Comparison of ENCODE assay signal across 18 cellular contexts in the genomic region with DNA sequence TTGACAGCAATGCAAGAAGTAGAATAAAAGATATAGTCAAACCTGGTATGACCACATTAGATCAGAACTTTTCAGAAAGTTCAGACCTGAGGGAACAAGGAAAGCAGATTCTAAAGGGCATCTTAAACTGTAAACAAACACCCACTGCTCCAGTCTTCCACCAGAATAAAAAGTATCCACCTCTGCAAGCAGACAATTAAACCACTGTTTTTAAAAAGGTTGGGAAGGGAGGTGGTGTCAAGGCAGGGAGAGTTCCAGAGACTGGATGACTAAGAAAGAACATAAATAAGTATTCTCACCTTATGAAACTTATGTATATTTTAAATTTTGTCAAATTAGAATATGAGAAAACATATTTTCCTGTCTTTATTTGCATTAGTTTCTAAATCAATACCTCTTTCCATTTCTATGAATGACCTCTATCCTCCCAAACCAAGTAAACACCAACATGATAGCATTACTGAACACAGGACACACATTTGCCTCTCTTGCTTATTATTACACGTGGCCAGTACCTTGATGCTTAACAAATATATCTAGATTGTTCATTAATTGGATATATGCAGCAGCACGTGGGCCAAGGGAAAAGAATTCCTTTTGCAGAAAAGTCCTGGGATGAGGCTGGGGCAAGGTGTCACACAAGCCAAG.
"Had no signal": no experiment of that assay in that cellular context is flagged by ENCODE, and none has a peak within 500 bp of the region (broad histone marks: within the 10 kb centered on the region; RNA-seq: fewer than 3 reads in every experiment).

No MANE protein-coding gene starts in this region.

- H3K4me3 Mint-ChIP-seq: activated CD4-positive, alpha-beta memory T cell treated with anti-CD3 and anti-CD28 coated beads, Interleukin-2, amount 10 ng/mL, durations not matched to agents 7 days and 5 days; activated CD4-positive, alpha-beta T cell treated with anti-CD3 and anti-CD28 coated beads for 36 hours; activated naive CD4-positive, alpha-beta T cell treated with anti-CD3 and anti-CD28 coated beads, Interleukin-2, amount 10 ng/mL, durations not matched to agents 7 days and 5 days; brain; endodermal cell; nephron; stimulated activated naive CD8-positive, alpha-beta T cell treated with anti-CD3 and anti-CD28 coated beads, Interleukin-15, amount 100 ng/mL, for 72 hours had no signal

- H3K36me3 ChIP-seq: thoracic aorta, uterus, WERI-Rb-1 had no signal

- H3K4me3 ChIP-seq: thoracic aorta, uterus had no signal

- H3K27me3 Mint-ChIP-seq: activated CD4-positive, alpha-beta memory T cell treated with anti-CD3 and anti-CD28 coated beads, Interleukin-2, amount 10 ng/mL, durations not matched to agents 7 days and 5 days; activated CD4-positive, alpha-beta T cell treated with anti-CD3 and anti-CD28 coated beads for 36 hours; activated naive CD4-positive, alpha-beta T cell treated with anti-CD3 and anti-CD28 coated beads, Interleukin-2, amount 10 ng/mL, durations not matched to agents 7 days and 5 days; brain; stimulated activated naive CD8-positive, alpha-beta T cell treated with anti-CD3 and anti-CD28 coated beads, Interleukin-15, amount 100 ng/mL, for 72 hours had no signal

- H3K27me3 ChIP-seq: uterus had no signal

- H3K4me1 Mint-ChIP-seq: activated naive CD4-positive, alpha-beta T cell treated with anti-CD3 and anti-CD28 coated beads, Interleukin-2, amount 10 ng/mL, durations not matched to agents 7 days and 5 days; nephron had no signal

- H3K4me1 ChIP-seq: uterus had no signal

- H3K9me3 Mint-ChIP-seq: activated CD4-positive, alpha-beta memory T cell treated with anti-CD3 and anti-CD28 coated beads, Interleukin-2, amount 10 ng/mL, durations not matched to agents 7 days and 5 days; activated naive CD4-positive, alpha-beta T cell treated with anti-CD3 and anti-CD28 coated beads, Interleukin-2, amount 10 ng/mL, durations not matched to agents 7 days and 5 days; activated T-helper 2 cell treated with anti-CD3 and anti-CD28 coated beads, Interferon-gamma antibody, Interleukin-2, Interleukin-4, amounts not matched to agents 10 μg/mL and 5 μg/mL and 100 μg/mL, durations not matched to agents 14 hours and 24 hours and 36 hours; endodermal cell; nephron; stimulated activated naive CD8-positive, alpha-beta T cell treated with anti-CD3 and anti-CD28 coated beads, Interleukin-15, amount 100 ng/mL, for 72 hours had no signal

- ATAC-seq: activated CD4-positive, alpha-beta T cell treated with anti-CD3 and anti-CD28 coated beads for 36 hours; stimulated activated naive CD8-positive, alpha-beta T cell treated with anti-CD3 and anti-CD28 coated beads, Interleukin-15, amount 100 ng/mL, for 72 hours had no signal

- H3K9me3 ChIP-seq: thoracic aorta, uterus had no signal

- H3K27ac Mint-ChIP-seq: activated CD4-positive, alpha-beta memory T cell treated with anti-CD3 and anti-CD28 coated beads, Interleukin-2, amount 10 ng/mL, durations not matched to agents 7 days and 5 days; activated CD4-positive, alpha-beta T cell treated with anti-CD3 and anti-CD28 coated beads for 36 hours; activated naive CD4-positive, alpha-beta T cell treated with anti-CD3 and anti-CD28 coated beads, Interleukin-2, amount 10 ng/mL, durations not matched to agents 7 days and 5 days; activated T-helper 2 cell treated with anti-CD3 and anti-CD28 coated beads, Interferon-gamma antibody, Interleukin-2, Interleukin-4, amounts not matched to agents 10 μg/mL and 5 μg/mL and 100 μg/mL, durations not matched to agents 14 hours and 24 hours and 36 hours; endodermal cell; nephron; stimulated activated naive CD8-positive, alpha-beta T cell treated with anti-CD3 and anti-CD28 coated beads, Interleukin-15, amount 100 ng/mL, for 72 hours had no signal

- DNase-seq: activated CD4-positive, alpha-beta memory T cell treated with anti-CD3 and anti-CD28 coated beads, Interleukin-2, amount 10 ng/mL, durations not matched to agents 7 days and 5 days; activated CD4-positive, alpha-beta T cell treated with anti-CD3 and anti-CD28 coated beads for 36 hours; activated CD8-positive, alpha-beta memory T cell treated with anti-CD3 and anti-CD28 coated beads, Interleukin-2, amount 50 U/mL, for 4 hours; activated naive CD4-positive, alpha-beta T cell treated with anti-CD3 and anti-CD28 coated beads, Interleukin-2, amount 10 ng/mL, durations not matched to agents 7 days and 5 days; amygdala; dermis blood vessel endothelial cell; endodermal cell; erythroblast; hypothalamus; stimulated activated CD4-positive, alpha-beta T cell treated with anti-CD3 and anti-CD28 coated beads, Interleukin-15, amount 100 ng/mL, for 24 hours; stimulated activated CD4-positive, alpha-beta T cell treated with anti-CD3 and anti-CD28 coated beads, Interleukin-4, amount 100 ng/mL, for 4 hours; stimulated activated naive CD8-positive, alpha-beta T cell treated with anti-CD3 and anti-CD28 coated beads, Interleukin-15, amount 100 ng/mL, for 72 hours; uterus; WERI-Rb-1 had no signal

- H3K27ac ChIP-seq: thoracic aorta, uterus, WERI-Rb-1 had no signal
